In genomic region chr6:89087881-89088280, GRCh38 we compare ENCODE assay signal across 22 cellular contexts. TPM values are rescaled to one million over a fixed set of nuclear protein-coding genes. Genes with fewer than 3 reads are reported as not detected.
A peak's percentile ranks its signal among the peaks of the same experiment; 100 is the strongest.
DNase-seq lines count a peak whose midpoint lies in the region; ATAC-seq and TF ChIP-seq lines count a peak whose summit lies in the region.
"Had no signal": no experiment of that assay in that cellular context is flagged by ENCODE, and none has a peak within 500 bp of the region (broad histone marks: within the 10 kb centered on the region; RNA-seq: fewer than 3 reads in every experiment).

No MANE protein-coding gene starts in this region.

- H3K9me3 ChIP-seq in adipocyte (ENCODE audit: control insufficient read depth, low read length), result no peaks in the 10 kb centered on the region
- H3K9me3 ChIP-seq in mesenchymal stem cell (ENCODE audit: control insufficient read depth, low read length), result no peaks in the 10 kb centered on the region
- H3K9me3 ChIP-seq in osteoblast (ENCODE audit: low read depth, low read length), result no peaks in the 10 kb centered on the region

- DNase-seq in SIG-M5 treated with dmso at 0.1 percent for 504 hours (lab: John Stamatoyannopoulos, UW; ENCODE audit: unreplicated experiment), result peak; percentile 45
- DNase-seq in SIG-M5 (lab: John Stamatoyannopoulos, UW), result no peak
- peak; percentile 54 for DNase-seq in adipocyte (ENCODE audit: low read depth)
- DNase-seq in mesenchymal stem cell, result peak; percentile 60
- no peak for DNase-seq in NCI-H510A treated with DMSO at 0.1 percent for 48 hours (lab: John Stamatoyannopoulos, UW)
- no peak for DNase-seq in osteoblast (ENCODE audit: insufficient read length, low spot score, missing footprints)
- DNase-seq: activated CD4-positive, alpha-beta T cell treated with anti-CD3 and anti-CD28 coated beads for 36 hours; AML-193; cortex of kidney; Kasumi-1; left cardiac atrium; NCI-H1048; NCI-H187 treated with DMSO at 0.1 percent for 48 hours; NCI-H774; stimulated activated naive CD4-positive, alpha-beta T cell had no signal

- H2BK5ac ChIP-seq in mesenchymal stem cell (ENCODE audit: low read depth, low read length, poor library complexity, severe bottlenecking), result no peak overlapping the region

- H3K4me1 ChIP-seq in adipocyte (ENCODE audit: control insufficient read depth, insufficient read depth, low read length) (peaks cover 32% of the 10 kb centered on the region), mesenchymal stem cell (ENCODE audit: control insufficient read depth, insufficient read depth, low read depth, low read length) (peaks cover 6% of the 10 kb centered on the region), osteoblast (ENCODE audit: insufficient read depth, low read length) (peaks cover 8% of the 10 kb centered on the region)

- H3K14ac ChIP-seq in mesenchymal stem cell (ENCODE audit: low read length in 2 of 2), result no peak overlapping the region

- no peaks in the 10 kb centered on the region for H3K27me3 ChIP-seq in adipocyte (replicated peaks; ENCODE audit: control insufficient read depth, insufficient read depth, low read length)
- H3K27me3 ChIP-seq in mesenchymal stem cell (ENCODE audit: control insufficient read depth in 1 of 2, insufficient read depth in 1 of 2, low read length in 2 of 2), result no peaks in the 10 kb centered on the region
- no peaks in the 10 kb centered on the region for H3K27me3 ChIP-seq in osteoblast (ENCODE audit: insufficient read depth, low read length)

- H2BK12ac ChIP-seq in mesenchymal stem cell (ENCODE audit: low read length in 2 of 2), result no peak overlapping the region

- 100% methylated on average over 1 of the region's 1 CpG for WGBS in mesenchymal stem cell

- H3K36me3 Mint-ChIP-seq in stimulated activated memory B cell treated with anti-CD40 and anti-IgM and Interleukin-4, amounts not matched to agents 10 μg/mL and 1 μg/mL and 100 μg/mL, for 72 hours, result peaks cover 37% of the 10 kb centered on the region

- no peak overlapping the region for H2BK120ac ChIP-seq in mesenchymal stem cell (ENCODE audit: low read depth, low read length)

- H3K79me1 ChIP-seq in mesenchymal stem cell (replicated peaks; ENCODE audit: low read length, poor library complexity, severe bottlenecking), result peaks cover 6% of the 10 kb centered on the region

- peak overlapping the region; percentile 13 for H3K27ac Mint-ChIP-seq in stimulated activated memory B cell treated with anti-CD40 and anti-IgM and Interleukin-4, amounts not matched to agents 10 μg/mL and 1 μg/mL and 100 μg/mL, for 72 hours
- H3K27ac Mint-ChIP-seq: activated CD4-positive, alpha-beta T cell treated with anti-CD3 and anti-CD28 coated beads for 36 hours; GM23338; progenitor cell of endocrine pancreas had no signal

- H3K4me2 ChIP-seq in mesenchymal stem cell (ENCODE audit: low read length, poor library complexity, severe bottlenecking) (no peak overlapping the region), osteoblast (ENCODE audit: insufficient read depth, low read length) (no peak overlapping the region)
- H3K4me2 ChIP-seq: GM23338 had no signal

- no peak overlapping the region for H2BK15ac ChIP-seq in mesenchymal stem cell (ENCODE audit: low read depth, poor library complexity, severe bottlenecking)

- H3K9ac ChIP-seq in adipocyte (ENCODE audit: low read length), result no peak overlapping the region
- no peak overlapping the region for H3K9ac ChIP-seq in mesenchymal stem cell (ENCODE audit: low read length)

- H3K36me3 ChIP-seq in adipocyte (ENCODE audit: control insufficient read depth, insufficient read depth, low read length, severe bottlenecking) (peaks cover 32% of the 10 kb centered on the region), mesenchymal stem cell (ENCODE audit: control insufficient read depth in 1 of 2, insufficient read depth in 2 of 2, low read depth in 1 of 2, low read length in 2 of 2) (peaks cover 10 to 35% of the 10 kb centered on the region in 2 experiments), osteoblast (ENCODE audit: insufficient read depth, low read length) (peaks cover 23% of the 10 kb centered on the region)

- peaks cover 22% of the 10 kb centered on the region for H3K79me2 ChIP-seq in osteoblast (ENCODE audit: insufficient read depth, low read length)

- H3K4ac ChIP-seq in mesenchymal stem cell (ENCODE audit: low read depth in 1 of 2, low read length in 2 of 2), result no peak overlapping the region

- H3K18ac ChIP-seq in mesenchymal stem cell (ENCODE audit: low read depth in 1 of 2, low read length in 2 of 2), result no peak overlapping the region

- no peak overlapping the region for H3K4me3 Mint-ChIP-seq in stimulated activated memory B cell treated with anti-CD40 and anti-IgM and Interleukin-4, amounts not matched to agents 10 μg/mL and 1 μg/mL and 100 μg/mL, for 72 hours
- H3K4me3 Mint-ChIP-seq: activated CD4-positive, alpha-beta T cell treated with anti-CD3 and anti-CD28 coated beads for 36 hours; GM23338; neural crest cell had no signal

- H3K4me3 ChIP-seq in adipocyte (ENCODE audit: low read length), result no peak overlapping the region
- no peak overlapping the region for H3K4me3 ChIP-seq in mesenchymal stem cell (ENCODE audit: insufficient read depth in 1 of 2, low read depth in 1 of 2, low read length in 2 of 2)
- no peak overlapping the region for H3K4me3 ChIP-seq in osteoblast (ENCODE audit: insufficient read depth, low read length)
- H3K4me3 ChIP-seq: GM23338, skin epidermis had no signal

- H3K4me1 Mint-ChIP-seq in stimulated activated memory B cell treated with anti-CD40 and anti-IgM and Interleukin-4, amounts not matched to agents 10 μg/mL and 1 μg/mL and 100 μg/mL, for 72 hours, result peaks cover 59% of the 10 kb centered on the region

- no peak overlapping the region for H4K8ac ChIP-seq in mesenchymal stem cell (ENCODE audit: low read length)

- no peak overlapping the region for H4K91ac ChIP-seq in mesenchymal stem cell (ENCODE audit: low read length)

- no peak for TF ChIP-seq CTCF in osteoblast (IDR thresholded peaks at IDR 0.05; ENCODE audit: extremely low read depth, low read depth, low read length)

- peaks cover 30% of the 10 kb centered on the region for H4K20me1 ChIP-seq in osteoblast (ENCODE audit: insufficient read depth, low read length)

- no peak overlapping the region for H3K23ac ChIP-seq in mesenchymal stem cell (ENCODE audit: low read length in 2 of 2)

- H2AK5ac ChIP-seq in mesenchymal stem cell (ENCODE audit: low read length, severe bottlenecking), result no peak overlapping the region

- H2AFZ ChIP-seq in mesenchymal stem cell (ENCODE audit: low read depth, low read length) (no peak overlapping the region), osteoblast (ENCODE audit: low read length) (no peak overlapping the region)
- H2AFZ ChIP-seq: GM23338 had no signal

- ATAC-seq in stimulated activated memory B cell treated with anti-CD40 and anti-IgM and Interleukin-4, amounts not matched to agents 10 μg/mL and 1 μg/mL and 100 μg/mL, for 72 hours, result no peak
- ATAC-seq in GM21423 (IDR thresholded peaks at IDR 0.05; ENCODE audit: unreplicated experiment), result no peak
- ATAC-seq: activated CD4-positive, alpha-beta T cell treated with anti-CD3 and anti-CD28 coated beads for 36 hours; GM23338; left cardiac atrium; Right ventricle myocardium inferior had no signal

- H3K27me3 Mint-ChIP-seq in stimulated activated memory B cell treated with anti-CD40 and anti-IgM and Interleukin-4, amounts not matched to agents 10 μg/mL and 1 μg/mL and 100 μg/mL, for 72 hours, result no peaks in the 10 kb centered on the region
- H3K27me3 Mint-ChIP-seq: activated CD4-positive, alpha-beta T cell treated with anti-CD3 and anti-CD28 coated beads for 36 hours; progenitor cell of endocrine pancreas had no signal

- H3K27ac ChIP-seq in mesenchymal stem cell (ENCODE audit: low read length, poor library complexity, severe bottlenecking) (no peak overlapping the region), osteoblast (ENCODE audit: low read depth, low read length) (no peak overlapping the region)
- H3K27ac ChIP-seq: skin epidermis had no signal

- no peaks in the 10 kb centered on the region for H3K9me3 Mint-ChIP-seq in stimulated activated memory B cell treated with anti-CD40 and anti-IgM and Interleukin-4, amounts not matched to agents 10 μg/mL and 1 μg/mL and 100 μg/mL, for 72 hours
- H3K9me3 Mint-ChIP-seq: GM23338, neural crest cell had no signal

RNA-seq across cellular contexts. Expression of gene PNRC1, which starts 7.3 kb away (rescaled TPM):
- polyA plus RNA-seq in mesenchymal stem cell (2013, experiment 1 of 2), result 105 TPM
- 108 TPM for polyA plus RNA-seq in mesenchymal stem cell (2013, experiment 2 of 2)
- total RNA-seq in osteoblast, result 95.2 and 98.1 TPM in 2 replicates

RNA-seq across cellular contexts. Expression of gene SRSF12, which starts 30.0 kb away (rescaled TPM):
- 0.25 TPM for polyA plus RNA-seq in mesenchymal stem cell (2013, experiment 1 of 2)
- 0.23 TPM for polyA plus RNA-seq in mesenchymal stem cell (2013, experiment 2 of 2)
- under 0.01 and 0.29 TPM in 2 replicates for total RNA-seq in osteoblast

RNA-seq across cellular contexts. Expression of gene PM20D2, which starts 58.0 kb away (rescaled TPM):
- polyA plus RNA-seq in mesenchymal stem cell (2013, experiment 1 of 2), result 2.9 TPM
- 3.1 TPM for polyA plus RNA-seq in mesenchymal stem cell (2013, experiment 2 of 2)
- 2.4 and 2.9 TPM in 2 replicates for total RNA-seq in osteoblast

Comparison
In these comparisons a context has a peak if more than half of its experiments do, and no peak if none do; other contexts are left out.
1. DNase-seq: peak in SIG-M5 treated with dmso at 0.1 percent for 504 hours (single experiment), adipocyte (single experiment) and mesenchymal stem cell (single experiment); none in SIG-M5 (single experiment), NCI-H510A treated with DMSO at 0.1 percent for 48 hours (single experiment) and osteoblast (single experiment).